35 cellular contexts compared by ENCODE assay signal in the genomic region with DNA sequence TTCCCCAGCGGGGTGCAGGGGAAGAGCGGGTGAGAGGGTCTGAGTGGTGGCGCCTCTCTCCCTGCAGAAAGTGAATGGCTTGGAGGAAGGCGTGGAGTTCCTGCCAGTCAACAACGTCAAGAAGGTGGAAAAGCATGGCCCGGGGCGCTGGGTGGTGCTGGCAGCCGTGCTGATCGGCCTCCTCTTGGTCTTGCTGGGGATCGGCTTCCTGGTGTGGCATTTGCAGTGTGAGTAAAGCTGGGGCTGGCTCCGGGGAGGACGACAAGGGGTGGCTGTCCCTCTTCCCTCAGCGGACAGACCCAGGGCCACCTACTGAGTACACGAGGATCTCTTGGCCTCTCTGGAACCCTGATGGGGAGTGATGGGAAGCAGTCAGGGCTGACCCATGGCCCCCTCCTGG. TPM values are rescaled to one million over a fixed set of nuclear protein-coding genes. Genes with fewer than 3 reads are reported as not detected.
"Had no signal": no experiment of that assay in that cellular context is flagged by ENCODE, and none has a peak within 500 bp of the region (broad histone marks: within the 10 kb centered on the region; RNA-seq: fewer than 3 reads in every experiment).

No MANE protein-coding gene starts in this region.

- H3K9me3 ChIP-seq: ascending aorta, esophagus muscularis mucosa, left ventricle myocardium inferior, neutrophil, pancreas, prostate gland, sigmoid colon, suprapubic skin, tibial artery had no signal

- H3K4me1 Mint-ChIP-seq: activated naive CD8-positive, alpha-beta T cell treated with anti-CD3 and anti-CD28 coated beads, Interleukin-2, amount 10 ng/mL, durations not matched to agents 7 days and 5 days; endodermal cell had no signal

- H3K4me1 ChIP-seq: ascending aorta, esophagus muscularis mucosa, prostate gland, sigmoid colon, tibial artery had no signal

- H3K27me3 ChIP-seq: ascending aorta, cardiac muscle cell, esophagus muscularis mucosa, neutrophil, pancreas, sigmoid colon, suprapubic skin had no signal

- DNase-seq: activated CD4-positive, alpha-beta T cell treated with anti-CD3 and anti-CD28 coated beads for 4 hours; activated CD4-positive, alpha-beta T cell treated with anti-CD3 and anti-CD28 coated beads, Interleukin-2, amount 50 U/mL, for 48 hours; activated CD8-positive, alpha-beta memory T cell treated with anti-CD3 and anti-CD28 coated beads, Interleukin-2, amount 50 U/mL, for 4 hours; activated effector memory CD4-positive, alpha-beta T cell treated with anti-CD3 and anti-CD28 coated beads, Interleukin-2, amount 50 U/mL, for 16 hours; activated naive CD4-positive, alpha-beta T cell treated with anti-CD3 and anti-CD28 coated beads for 36 hours; activated naive CD8-positive, alpha-beta T cell treated with anti-CD3 and anti-CD28 coated beads, Interleukin-2, amount 10 ng/mL, durations not matched to agents 7 days and 5 days; activated T-cell treated with anti-CD3 and anti-CD28 coated beads, Interleukin-2, amount 50 U/mL, for 1 hour; cerebellar nuclear complex; endodermal cell; foreskin melanocyte; left ventricle myocardium inferior; mesendoderm; retina; sigmoid colon; stimulated activated CD4-positive, alpha-beta T cell treated with anti-CD3 and anti-CD28 coated beads, Interleukin-1b, Interleukin-23, amount 100 ng/mL, for 48 hours; stimulated activated CD4-positive, alpha-beta T cell treated with anti-CD3 and anti-CD28 coated beads, Interleukin-4, amount 100 ng/mL, for 4 hours; stimulated activated CD8-positive, alpha-beta memory T cell treated with anti-CD3 and anti-CD28 coated beads, Interleukin-4, amount 100 ng/mL, for 48 hours; stimulated activated naive CD4-positive, alpha-beta T cell; tibial artery had no signal

- ATAC-seq: pancreas had no signal

- FAIRE-seq: islet of Langerhans, pancreas had no signal

- H3K4me3 Mint-ChIP-seq: activated naive CD4-positive, alpha-beta T cell treated with anti-CD3 and anti-CD28 coated beads for 36 hours; activated naive CD8-positive, alpha-beta T cell treated with anti-CD3 and anti-CD28 coated beads, Interleukin-2, amount 10 ng/mL, durations not matched to agents 7 days and 5 days; activated T-helper 1 cell treated with anti-CD3 and anti-CD28 coated beads, Interleukin-12 subunit alpha, Interleukin-12 subunit beta, Interleukin-2, Interleukin-4 antibody, amounts not matched to agents 30 ng/mL and 10 ng/mL and 1 ng/mL, durations not matched to agents 14 hours and 24 hours and 36 hours; brain; endodermal cell; nephron had no signal

- H3K9me3 Mint-ChIP-seq: activated naive CD4-positive, alpha-beta T cell treated with anti-CD3 and anti-CD28 coated beads for 36 hours; activated naive CD8-positive, alpha-beta T cell treated with anti-CD3 and anti-CD28 coated beads, Interleukin-2, amount 10 ng/mL, durations not matched to agents 7 days and 5 days; activated T-helper 1 cell treated with anti-CD3 and anti-CD28 coated beads, Interleukin-12 subunit alpha, Interleukin-12 subunit beta, Interleukin-2, Interleukin-4 antibody, amounts not matched to agents 30 ng/mL and 10 ng/mL and 1 ng/mL, durations not matched to agents 14 hours and 24 hours and 36 hours; endodermal cell; nephron had no signal

- H3K27ac ChIP-seq: ascending aorta, cardiac muscle cell, coronary artery, esophagus muscularis mucosa, left ventricle myocardium inferior, neutrophil, pancreas, prostate gland, sigmoid colon, suprapubic skin, tibial artery had no signal

- H3K27ac Mint-ChIP-seq: activated naive CD4-positive, alpha-beta T cell treated with anti-CD3 and anti-CD28 coated beads for 36 hours; activated naive CD8-positive, alpha-beta T cell treated with anti-CD3 and anti-CD28 coated beads, Interleukin-2, amount 10 ng/mL, durations not matched to agents 7 days and 5 days; activated T-helper 1 cell treated with anti-CD3 and anti-CD28 coated beads, Interleukin-12 subunit alpha, Interleukin-12 subunit beta, Interleukin-2, Interleukin-4 antibody, amounts not matched to agents 30 ng/mL and 10 ng/mL and 1 ng/mL, durations not matched to agents 14 hours and 24 hours and 36 hours; brain; endodermal cell; nephron had no signal

- H3K4me3 ChIP-seq: ascending aorta, cardiac muscle cell, coronary artery, esophagus muscularis mucosa, left ventricle myocardium inferior, lung, pancreas, prostate gland, sigmoid colon, smooth muscle cell, suprapubic skin, tibial artery had no signal

- H3K36me3 ChIP-seq: ascending aorta, cardiac muscle cell, esophagus muscularis mucosa, left ventricle myocardium inferior, neutrophil, prostate gland, sigmoid colon had no signal

- H3K36me3 Mint-ChIP-seq: activated naive CD8-positive, alpha-beta T cell treated with anti-CD3 and anti-CD28 coated beads, Interleukin-2, amount 10 ng/mL, durations not matched to agents 7 days and 5 days; brain had no signal

- H3K27me3 Mint-ChIP-seq: brain had no signal

RNA-seq across cellular contexts. Expression of gene ST14, which starts 28.5 kb away (rescaled TPM):
- total RNA-seq: activated naive CD4-positive, alpha-beta T cell treated with anti-CD3 and anti-CD28 coated beads for 36 hours; activated T-helper 1 cell treated with anti-CD3 and anti-CD28 coated beads, Interleukin-12 subunit alpha, Interleukin-12 subunit beta, Interleukin-2, Interleukin-4 antibody, amounts not matched to agents 30 ng/mL and 10 ng/mL and 1 ng/mL, durations not matched to agents 14 hours and 24 hours and 36 hours; myocyte; T-helper 1 cell treated with Interleukin-12 subunit alpha and Interleukin-12 subunit beta and Interleukin-4 antibody, amounts not matched to agents 30 ng/mL and 1 ng/mL, for 36 hours had no signal
